ENCODE assay signal across 8 cellular contexts in genomic region chr12:104064031-104064841, GRCh38. TPM values are rescaled to one million over a fixed set of nuclear protein-coding genes. Genes with fewer than 3 reads are reported as not detected.
DNase-seq lines count a peak whose midpoint lies in the region; ATAC-seq and TF ChIP-seq lines count a peak whose summit lies in the region.

TSS of gene HCFC2 (plus strand) at chr12:104064531. CDS start at chr12:104064561, 30 bp downstream.

- peak within 1 kb of the TSS; percentile 55 for H2BK15ac ChIP-seq in mesenchymal stem cell (ENCODE audit: low read depth, poor library complexity, severe bottlenecking)

- H3K4me1 ChIP-seq in effector memory CD4-positive, alpha-beta T cell (ENCODE audit: control insufficient read depth, insufficient read depth, low read length, poor library complexity, severe bottlenecking): peaks cover 3% of the 10 kb centered on the region
- H3K4me1 ChIP-seq in mesenchymal stem cell (ENCODE audit: control insufficient read depth, insufficient read depth, low read depth, low read length): peaks cover 3% of the 10 kb centered on the region

- no peak within 1 kb of the TSS for H2AK5ac ChIP-seq in mesenchymal stem cell (ENCODE audit: low read length, severe bottlenecking)

- peak within 1 kb of the TSS; percentile 68 to 90 for H3K4ac ChIP-seq in mesenchymal stem cell (ENCODE audit: low read depth in 1 of 2, low read length in 2 of 2)

- peak within 1 kb of the TSS; percentile 96 for H3K4me3 ChIP-seq in effector memory CD4-positive, alpha-beta T cell (ENCODE audit: insufficient read depth, low read depth, low read length, poor library complexity, severe bottlenecking)
- H3K4me3 ChIP-seq in mesenchymal stem cell (ENCODE audit: insufficient read depth in 1 of 2, low read depth in 1 of 2, low read length in 2 of 2): peak within 1 kb of the TSS; percentile 92

- CTCF ChIA-PET in CD4-positive, alpha-beta T cell (lab: Charles Lee): interaction anchor here (0.7 to 1.4 kb wide), 4 partner anchors 37 to 100 kb away, joined by 3 to 5 read pairs (median 3); no protein-coding TSS in a partner anchor
- CTCF ChIA-PET in activated CD8-positive, alpha-beta T cell treated with anti-CD3 and anti-CD28 coated beads, Interleukin-2, amount 10 ng/mL, durations not matched to agents 7 days and 5 days (lab: Charles Lee): interaction anchor here (0.9 to 4.5 kb wide), 8 partner anchors 14 to 224 kb away, joined by 3 to 51 read pairs (median 4); no protein-coding TSS in a partner anchor

- H2BK12ac ChIP-seq in mesenchymal stem cell (ENCODE audit: low read length in 2 of 2): peak within 1 kb of the TSS; percentile 28 to 76

- intact Hi-C loops in CD4-positive, alpha-beta T cell (cut with DNase I, micrococcal nuclease): loop anchor here (1.0 to 10.0 kb wide), 8 partner anchors 73 to 1041 kb away; partner anchors contain the start of genes HSP90B1 (in 2 of the 2), TDG (in 2 of the 2), EID3 (in 1 of the 2) and NT5DC3 (in 1 of the 2)

- H3K36me3 Mint-ChIP-seq in CD4-positive, alpha-beta T cell (ENCODE audit: low read depth): peaks cover 30% of the 10 kb centered on the region
- H3K36me3 Mint-ChIP-seq in activated CD8-positive, alpha-beta T cell treated with anti-CD3 and anti-CD28 coated beads, Interleukin-2, amount 10 ng/mL, durations not matched to agents 7 days and 5 days (ENCODE audit: low read depth): peaks cover 11% of the 10 kb centered on the region

- peak within 1 kb of the TSS; percentile 98 for H4K8ac ChIP-seq in mesenchymal stem cell (ENCODE audit: low read length)

- no peaks in the 10 kb centered on the region for H3K9me3 ChIP-seq in CD4-positive, alpha-beta T cell (ENCODE audit: control insufficient read depth, low read length)
- no peaks in the 10 kb centered on the region for H3K9me3 ChIP-seq in effector memory CD4-positive, alpha-beta T cell (ENCODE audit: control insufficient read depth, low read length)
- H3K9me3 ChIP-seq in mesenchymal stem cell (ENCODE audit: control insufficient read depth, low read length): no peaks in the 10 kb centered on the region

- peak within 1 kb of the TSS; percentile 59 for H3K27ac ChIP-seq in CD4-positive, alpha-beta T cell (ENCODE audit: low read depth, low read length)
- H3K27ac ChIP-seq in effector memory CD4-positive, alpha-beta T cell (ENCODE audit: insufficient read depth, low read length, poor library complexity, severe bottlenecking): peak within 1 kb of the TSS; percentile 80
- peak within 1 kb of the TSS; percentile 64 for H3K27ac ChIP-seq in mesenchymal stem cell (ENCODE audit: low read length, poor library complexity, severe bottlenecking)

- H3K27me3 Mint-ChIP-seq in CD4-positive, alpha-beta T cell: peaks cover 10% of the 10 kb centered on the region
- peaks cover 15% of the 10 kb centered on the region for H3K27me3 Mint-ChIP-seq in activated CD8-positive, alpha-beta T cell treated with anti-CD3 and anti-CD28 coated beads, Interleukin-2, amount 10 ng/mL, durations not matched to agents 7 days and 5 days (ENCODE audit: low read depth)

- POLR2A ChIA-PET in CD4-positive, alpha-beta T cell (lab: Charles Lee): interaction anchor here (0.5 to 3.7 kb wide), 10 partner anchors 45 to 224 kb away, joined by 3 to 33 read pairs (median 6); partner anchors contain the start of genes HSP90B1, NFYB, NT5DC3 and TDG
- POLR2A ChIA-PET in activated CD8-positive, alpha-beta T cell treated with anti-CD3 and anti-CD28 coated beads, Interleukin-2, amount 10 ng/mL, durations not matched to agents 7 days and 5 days (lab: Charles Lee): interaction anchor here (0.9 to 2.2 kb wide), 6 partner anchors 9 to 134 kb away, joined by 4 to 10 read pairs (median 6); partner anchors contain the start of genes HSP90B1, NFYB and TDG

- peak within 1 kb of the TSS; percentile 96 for H4K91ac ChIP-seq in mesenchymal stem cell (ENCODE audit: low read length)

- H3K23ac ChIP-seq in mesenchymal stem cell (ENCODE audit: low read length in 2 of 2): peak within 1 kb of the TSS in 1 of 2 experiments; percentile 97

- peak within 1 kb of the TSS in 1 of 2 experiments; percentile 83 for H3K14ac ChIP-seq in mesenchymal stem cell (ENCODE audit: low read length in 2 of 2)

- peak within 1 kb of the TSS; percentile 83 for H2BK120ac ChIP-seq in mesenchymal stem cell (ENCODE audit: low read depth, low read length)

- WGBS in mesenchymal stem cell: under 1% methylated on average over 56 of the region's 74 CpGs

- no peak for TF ChIP-seq CTCF in CD4-positive, alpha-beta T cell (IDR thresholded peaks at IDR 0.05)

- peak within 1 kb of the TSS; percentile 97 for H3K18ac ChIP-seq in mesenchymal stem cell (ENCODE audit: low read depth in 1 of 2, low read length in 2 of 2)

- no peak within 1 kb of the TSS for H2BK5ac ChIP-seq in mesenchymal stem cell (ENCODE audit: low read depth, low read length, poor library complexity, severe bottlenecking)

- no peaks in the 10 kb centered on the region for H3K27me3 ChIP-seq in CD4-positive, alpha-beta T cell (ENCODE audit: control insufficient read depth, insufficient read depth, low read length)
- H3K27me3 ChIP-seq in effector memory CD4-positive, alpha-beta T cell (replicated peaks; ENCODE audit: control insufficient read depth, insufficient read depth, low read length, poor library complexity, severe bottlenecking): no peaks in the 10 kb centered on the region
- peaks cover 0 to 14% of the 10 kb centered on the region in 2 experiments for H3K27me3 ChIP-seq in mesenchymal stem cell (ENCODE audit: control insufficient read depth in 1 of 2, insufficient read depth in 1 of 2, low read length in 2 of 2)

- no peaks in the 10 kb centered on the region for H3K9me3 Mint-ChIP-seq in CD4-positive, alpha-beta T cell
- H3K9me3 Mint-ChIP-seq in activated CD8-positive, alpha-beta T cell treated with anti-CD3 and anti-CD28 coated beads, Interleukin-2, amount 10 ng/mL, durations not matched to agents 7 days and 5 days (ENCODE audit: insufficient read depth): no peaks in the 10 kb centered on the region

- H3K79me1 ChIP-seq in mesenchymal stem cell (replicated peaks; ENCODE audit: low read length, poor library complexity, severe bottlenecking): peaks cover 10% of the 10 kb centered on the region

- H3K36me3 ChIP-seq in effector memory CD4-positive, alpha-beta T cell (ENCODE audit: control insufficient read depth, insufficient read depth, low read length): no peaks in the 10 kb centered on the region
- H3K36me3 ChIP-seq in mesenchymal stem cell (ENCODE audit: control insufficient read depth in 1 of 2, insufficient read depth in 2 of 2, low read depth in 1 of 2, low read length in 2 of 2): peaks cover 4 to 24% of the 10 kb centered on the region in 2 experiments

- H3K4me2 ChIP-seq in mesenchymal stem cell (ENCODE audit: low read length, poor library complexity, severe bottlenecking): peak within 1 kb of the TSS; percentile 96

- H3K4me1 Mint-ChIP-seq in CD4-positive, alpha-beta T cell (ENCODE audit: low read depth): peaks cover 33% of the 10 kb centered on the region
- peaks cover 21% of the 10 kb centered on the region for H3K4me1 Mint-ChIP-seq in activated CD8-positive, alpha-beta T cell treated with anti-CD3 and anti-CD28 coated beads, Interleukin-2, amount 10 ng/mL, durations not matched to agents 7 days and 5 days (ENCODE audit: low read depth)

- DNase-seq in CD4-positive, alpha-beta T cell: peak; percentile 74 to 88 (median 82)
- DNase-seq in NCI-H82 (lab: John Stamatoyannopoulos, UW): peak; percentile 96
- peak; percentile 91 for DNase-seq in activated CD8-positive, alpha-beta T cell treated with anti-CD3 and anti-CD28 coated beads, Interleukin-2, amount 10 ng/mL, durations not matched to agents 7 days and 5 days
- DNase-seq in effector memory CD4-positive, alpha-beta T cell: peak; percentile 72 to 83 (median 80)
- peak; percentile 93 for DNase-seq in mesenchymal stem cell
- DNase-seq in stimulated activated CD8-positive, alpha-beta memory T cell treated with anti-CD3 and anti-CD28 coated beads, Interleukin-12 subunit alpha, Interleukin-12 subunit beta, amount 100 ng/mL, for 24 hours (ENCODE audit: extremely low read depth): peak; percentile 81

- peak within 1 kb of the TSS; percentile 95 for H3K4me3 Mint-ChIP-seq in CD4-positive, alpha-beta T cell
- H3K4me3 Mint-ChIP-seq in activated CD8-positive, alpha-beta T cell treated with anti-CD3 and anti-CD28 coated beads, Interleukin-2, amount 10 ng/mL, durations not matched to agents 7 days and 5 days: peak within 1 kb of the TSS; percentile 95

- peak; percentile 92 for ATAC-seq in CD4-positive, alpha-beta T cell (ENCODE audit: poor library complexity)
- ATAC-seq in GM19438 (IDR thresholded peaks at IDR 0.05; ENCODE audit: low read depth, unreplicated experiment) (peak; percentile 88), HG03571 (IDR thresholded peaks at IDR 0.05; ENCODE audit: unreplicated experiment) (peak; percentile 86)
- ATAC-seq in activated CD8-positive, alpha-beta T cell treated with anti-CD3 and anti-CD28 coated beads, Interleukin-2, amount 10 ng/mL, durations not matched to agents 7 days and 5 days: peak; percentile 95

- H3K9ac ChIP-seq in mesenchymal stem cell (ENCODE audit: low read length): peak within 1 kb of the TSS; percentile 95

- H3K27ac Mint-ChIP-seq in CD4-positive, alpha-beta T cell: peak within 1 kb of the TSS; percentile 82
- peak within 1 kb of the TSS; percentile 89 for H3K27ac Mint-ChIP-seq in activated CD8-positive, alpha-beta T cell treated with anti-CD3 and anti-CD28 coated beads, Interleukin-2, amount 10 ng/mL, durations not matched to agents 7 days and 5 days

- peak within 1 kb of the TSS; percentile 89 for H2AFZ ChIP-seq in mesenchymal stem cell (ENCODE audit: low read depth, low read length)

RNA-seq across cellular contexts. Expression of gene HCFC2, which starts in this region (rescaled TPM):
- total RNA-seq in CD4-positive, alpha-beta T cell: 10 to 100 TPM; 11.2 to 15.1 TPM
- total RNA-seq in activated CD8-positive, alpha-beta T cell treated with anti-CD3 and anti-CD28 coated beads, Interleukin-2, amount 10 ng/mL, durations not matched to agents 7 days and 5 days: 10 to 100 TPM; 12.0 to 15.3 TPM
- 8.6 TPM for polyA plus RNA-seq in mesenchymal stem cell (2013, experiment 1 of 2)
- 8.8 TPM for polyA plus RNA-seq in mesenchymal stem cell (2013, experiment 2 of 2)

Comparison
In these comparisons a context has a peak if more than half of its experiments do, and no peak if none do; other contexts are left out.
1. Peak in every context shown above with its lines: DNase-seq, ATAC-seq, H3K4me3 ChIP-seq and H3K27ac ChIP-seq.